ENCODE assay signal across 32 cellular contexts in genomic region chr20:21154692-21155091, GRCh38. TPM values are rescaled to one million over a fixed set of nuclear protein-coding genes. Genes with fewer than 3 reads are reported as not detected.
"Had no signal": no experiment of that assay in that cellular context is flagged by ENCODE, and none has a peak within 500 bp of the region (broad histone marks: within the 10 kb centered on the region; RNA-seq: fewer than 3 reads in every experiment).

No MANE protein-coding gene starts in this region.

- H3K4me1 ChIP-seq: colonic mucosa, esophagus muscularis mucosa, foreskin keratinocyte, gastroesophageal sphincter, heart left ventricle, left lung, neural progenitor cell, parathyroid adenoma, tibial nerve, upper lobe of right lung, uterus had no signal

- H3K9ac ChIP-seq: neural progenitor cell, parathyroid adenoma had no signal

- ATAC-seq: foreskin keratinocyte; gastroesophageal sphincter; heart left ventricle; left lung; right cardiac atrium; stimulated activated naive B cell treated with anti-CD40 and anti-IgM and Interleukin-4, amounts not matched to agents 10 μg/mL and 1 μg/mL and 100 μg/mL, for 72 hours; upper lobe of right lung had no signal

- H3K27ac ChIP-seq: colonic mucosa, esophagus muscularis mucosa, foreskin keratinocyte, gastroesophageal sphincter, hepatocyte, left lung, neural progenitor cell, parathyroid adenoma, thoracic aorta, tibial nerve, upper lobe of right lung had no signal

- H3K9me3 ChIP-seq: colonic mucosa, esophagus muscularis mucosa, gastroesophageal sphincter, heart left ventricle, left lung, thoracic aorta, tibial nerve, upper lobe of right lung, uterus had no signal

- H3K4me3 ChIP-seq: colonic mucosa, esophagus muscularis mucosa, gastroesophageal sphincter, heart left ventricle, hepatocyte, left lung, neural progenitor cell, thoracic aorta, tibial nerve, upper lobe of right lung, uterus had no signal

- H3K27me3 ChIP-seq: colonic mucosa, esophagus muscularis mucosa, foreskin keratinocyte, gastroesophageal sphincter, heart left ventricle, hepatocyte, left lung, neural progenitor cell, tibial nerve, upper lobe of right lung, uterus had no signal

- DNase-seq: colonic mucosa; effector memory CD4-positive, alpha-beta T cell; foreskin keratinocyte; heart left ventricle; kidney; left lung; mesenchymal stem cell; naive B cell; right cardiac atrium; small intestine; stimulated activated CD4-positive, alpha-beta T cell treated with anti-CD3 and anti-CD28 coated beads, Interleukin-15, amount 100 ng/mL, for 24 hours; stimulated activated CD4-positive, alpha-beta T cell treated with anti-CD3 and anti-CD28 coated beads, Interleukin-4, amount 100 ng/mL, for 1 hour; stimulated activated naive B cell treated with anti-CD40 and anti-IgM and Interleukin-4, amounts not matched to agents 10 μg/mL and 1 μg/mL and 100 μg/mL, for 72 hours; upper lobe of right lung; uterus had no signal

- H3K36me3 ChIP-seq: colonic mucosa, left lung, neural progenitor cell, thoracic aorta, upper lobe of right lung, uterus had no signal

RNA-seq across cellular contexts. Expression of gene LINC00237, which starts 48.5 kb away (rescaled TPM):
- total RNA-seq: chondrocyte, colonic mucosa, endothelial cell of umbilical vein, epithelial cell of proximal tubule, esophagus muscularis mucosa, fibroblast of lung, foreskin keratinocyte, gastroesophageal sphincter, heart left ventricle, hepatocyte, kidney, left lung, lung microvascular endothelial cell, mesothelial cell of epicardium, mucosa of gallbladder, osteoblast, progenitor cell of endocrine pancreas, renal cortical epithelial cell, right cardiac atrium, thoracic aorta, tibial nerve, upper lobe of right lung, uterus had no signal
